ENCODE assay signal across 8 cellular contexts in the genomic region with DNA sequence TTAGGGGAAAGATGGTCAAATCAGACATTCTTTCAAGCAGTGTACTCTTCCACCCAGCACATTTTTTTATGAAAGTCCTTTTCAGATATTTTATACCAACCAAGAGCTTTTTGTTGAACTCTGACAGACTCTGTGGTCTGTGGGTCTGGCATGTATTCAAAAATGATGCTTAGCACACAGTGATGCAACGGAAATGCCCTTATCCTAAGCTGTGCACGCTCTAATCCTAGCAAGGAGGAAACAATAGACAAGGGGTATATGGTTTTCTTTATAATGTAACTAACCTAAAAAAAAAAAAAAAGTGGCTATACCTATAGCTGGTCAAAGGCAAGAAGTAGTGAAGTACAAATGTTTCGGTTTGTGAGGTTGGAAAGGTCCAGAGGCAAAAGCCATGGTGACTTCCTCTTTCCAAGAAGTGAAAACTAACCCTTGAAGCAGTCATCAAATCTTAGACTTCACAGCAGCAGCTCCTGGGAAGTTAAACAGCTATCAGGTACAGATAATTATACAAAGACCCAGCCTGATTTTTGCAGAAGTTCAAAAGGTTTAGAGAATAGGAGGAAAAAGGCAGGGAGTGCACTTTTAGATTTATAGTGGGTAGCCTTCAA.
DNase-seq lines count a peak whose midpoint lies in the region; ATAC-seq and TF ChIP-seq lines count a peak whose summit lies in the region.

No MANE protein-coding gene starts in this region.

- H3K27me3 ChIP-seq in A673 (replicated peaks; ENCODE audit: insufficient read depth, low read depth, low read length, poor library complexity) (no peaks in the 10 kb centered on the region), IMR-90 (ENCODE audit: control insufficient read depth, insufficient read depth, low read length) (peaks cover 6% of the 10 kb centered on the region; the same call in 1 of the 2 replicates), liver (ENCODE audit: control insufficient read depth in 4 of 4, insufficient read depth in 4 of 4, low read length in 3 of 4) (no peaks in the 10 kb centered on the region), gastroesophageal sphincter (no peaks in the 10 kb centered on the region)

- no peak overlapping the region for H3K23ac ChIP-seq in IMR-90 (ENCODE audit: low read depth, low read length)

- dilution Hi-C loops in IMR-90 (cut with HindIII; ENCODE audit: low sequenced_read_pairs, unreplicated experiment), result no loop called here

- no peak overlapping the region for H2AK9ac ChIP-seq in IMR-90 (replicated peaks; ENCODE audit: low read depth, low read length, poor library complexity)

- TF ChIP-seq EP300 in gastroesophageal sphincter (IDR thresholded peaks at IDR 0.05), result no peak

- H4K8ac ChIP-seq in IMR-90 (ENCODE audit: low read depth in 2 of 2, low read length in 2 of 2), result no peak overlapping the region

- no peak overlapping the region for H2BK15ac ChIP-seq in IMR-90 (ENCODE audit: low read depth, low read length)

- ATAC-seq in GM19372 (IDR thresholded peaks at IDR 0.05; ENCODE audit: low read depth, unreplicated experiment), result peak; percentile 66
- peak; percentile 74 for ATAC-seq in IMR-90 (ENCODE audit: low read depth)
- no peak for ATAC-seq in gastroesophageal sphincter

- no peak overlapping the region for H3K56ac ChIP-seq in IMR-90 (ENCODE audit: extremely low read depth, insufficient read depth, low read length)

- H3K4me1 ChIP-seq in A673 (ENCODE audit: insufficient read depth, low read length, poor library complexity, severe bottlenecking) (peaks cover 26% of the 10 kb centered on the region), IMR-90 (ENCODE audit: control insufficient read depth, insufficient read depth, low read length) (peaks cover 2% of the 10 kb centered on the region), liver (ENCODE audit: control insufficient read depth in 4 of 4, insufficient read depth in 4 of 4, low read length in 3 of 4) (no peaks in the 10 kb centered on the region), gastroesophageal sphincter (no peaks in the 10 kb centered on the region)

- intact Hi-C loops in A673 (cut with micrococcal nuclease; ENCODE audit: unreplicated experiment) (no loop called here), IMR-90 (cut with micrococcal nuclease) (no loop called here)

- in situ Hi-C loops in IMR-90 (cut with MboI; ENCODE audit: low sequenced_read_pairs) (no loop called here), astrocyte of the cerebellum (cut with HindIII; ENCODE audit: low sequenced_read_pairs) (no loop called here)

- no peaks in the 10 kb centered on the region for H3K36me3 ChIP-seq in A673 (ENCODE audit: insufficient read depth, low read length, poor library complexity, severe bottlenecking)
- H3K36me3 ChIP-seq in IMR-90 (ENCODE audit: control insufficient read depth, insufficient read depth, low read length), result no peaks in the 10 kb centered on the region
- H3K36me3 ChIP-seq in liver (ENCODE audit: control insufficient read depth in 4 of 4, insufficient read depth in 3 of 4, low read depth in 1 of 4, low read length in 3 of 4), result no peaks in the 10 kb centered on the region
- peaks cover 0 to 64% of the 10 kb centered on the region in 2 donors for H3K36me3 ChIP-seq in gastroesophageal sphincter

- CTCF ChIA-PET in A673 (lab: Charles Lee) (no interaction called here), IMR-90 (lab: Yijun Ruan, JAX) (interaction anchor here (0.7 to 1.7 kb wide), 2 partner anchors 20 to 23 kb away, joined by 4 to 5 read pairs; no protein-coding TSS in a partner anchor)

- H3K9ac ChIP-seq in IMR-90 (ENCODE audit: low read depth, low read length) (no peak overlapping the region), liver (ENCODE audit: low read depth in 1 of 2, low read length in 2 of 2) (no peak overlapping the region)

- H4K5ac ChIP-seq in IMR-90 (ENCODE audit: low read depth, low read length), result no peak overlapping the region

- H2BK20ac ChIP-seq in IMR-90 (ENCODE audit: low read depth, low read length), result no peak overlapping the region

- H4K91ac ChIP-seq in IMR-90 (ENCODE audit: insufficient read depth, low read depth, low read length), result no peak overlapping the region

- no peak overlapping the region for H3K14ac ChIP-seq in IMR-90 (replicated peaks; ENCODE audit: low read depth, low read length)

- H2AK5ac ChIP-seq in IMR-90 (ENCODE audit: low read depth, low read length), result no peak overlapping the region

- no peaks in the 10 kb centered on the region for H3K9me3 ChIP-seq in A673 (ENCODE audit: low read depth, low read length, poor library complexity, severe bottlenecking)
- H3K9me3 ChIP-seq in IMR-90 (ENCODE audit: control insufficient read depth, insufficient read depth, low read length), result no peaks in the 10 kb centered on the region
- no peaks in the 10 kb centered on the region for H3K9me3 ChIP-seq in liver (ENCODE audit: control insufficient read depth in 4 of 4, low read length in 3 of 4)
- no peaks in the 10 kb centered on the region for H3K9me3 ChIP-seq in gastroesophageal sphincter

- no peak overlapping the region for H2BK5ac ChIP-seq in IMR-90 (ENCODE audit: low read depth, low read length, poor library complexity, severe bottlenecking)

- no peak overlapping the region for H3K18ac ChIP-seq in IMR-90 (ENCODE audit: low read depth, low read length)

- H3K4me2 ChIP-seq in IMR-90 (ENCODE audit: low read depth, low read length), result no peak overlapping the region

- BruUV-seq in A673 (replicated peaks; lab: Mats Ljungman, UMichigan) (no TSS peak), IMR-90 (replicated peaks; lab: Mats Ljungman, UMichigan) (no TSS peak)

- no peaks in the 10 kb centered on the region for H4K20me1 ChIP-seq in IMR-90 (ENCODE audit: insufficient read depth, low read length)

- no CpG with 5 or more reads among the region's 3 CpGs for WGBS in IMR-90 (ENCODE audit: extremely low coverage in 2 of 2, insufficient read length in 1 of 2), 2 experiments
- WGBS in liver, result 58% methylated on average over 3 of the region's 3 CpGs
- 77 to 93% methylated on average over 1 to 3 of the region's 3 CpGs for WGBS in gastroesophageal sphincter (ENCODE audit: low coverage in 1 of 2), 2 donors

- H3K4me3 ChIP-seq in A673 (ENCODE audit: low read depth, low read length, poor library complexity, severe bottlenecking) (no peak overlapping the region), IMR-90 (ENCODE audit: insufficient read depth, low read depth, low read length) (no peak overlapping the region), astrocyte of the cerebellum (ENCODE audit: low read depth, low read length) (no peak overlapping the region), liver (ENCODE audit: low read depth in 1 of 3, low read length in 3 of 3) (no peak overlapping the region), gastroesophageal sphincter (no peak overlapping the region)

- TF ChIP-seq CTCF in A673 (conservative IDR thresholded peaks at IDR 0.05; ENCODE audit: low read depth, low read length), result no peak
- TF ChIP-seq CTCF in IMR-90 (conservative IDR thresholded peaks at IDR 0.05; ENCODE audit: low read depth, low read length), result no peak
- no peak for TF ChIP-seq CTCF in astrocyte of the cerebellum (IDR thresholded peaks at IDR 0.05; ENCODE audit: low read depth, low read length, missing control alignments)
- no peak for TF ChIP-seq CTCF in liver (IDR thresholded peaks at IDR 0.05; ENCODE audit: low read depth, low read length, missing input control)
- no peak for TF ChIP-seq CTCF in gastroesophageal sphincter (IDR thresholded peaks at IDR 0.05)

- DNase-seq in A673 (ENCODE audit: low spot score) (peak; percentile 69), IMR-90 (peak; percentile 89), astrocyte of the cerebellum (ENCODE audit: low read depth) (peak; percentile 95)
- no peak for DNase-seq in activated effector memory CD4-positive, alpha-beta T cell treated with anti-CD3 and anti-CD28 coated beads, Interleukin-2, amount 50 U/mL, for 16 hours
- DNase-seq in stimulated activated CD4-positive, alpha-beta T cell treated with anti-CD3 and anti-CD28 coated beads, Interleukin-4, amount 100 ng/mL, for 1 hour, result no peak

- H3K27ac ChIP-seq in A673 (ENCODE audit: low read depth, low read length, poor library complexity, severe bottlenecking) (peak overlapping the region; percentile 43), IMR-90 (ENCODE audit: insufficient read depth, low read length) (no peak overlapping the region), liver (ENCODE audit: low read depth in 1 of 2, low read length in 2 of 2) (no peak overlapping the region), gastroesophageal sphincter (no peak overlapping the region)

- no peak overlapping the region for H2BK120ac ChIP-seq in IMR-90 (ENCODE audit: low read depth, low read length)

- H3K79me1 ChIP-seq in IMR-90 (ENCODE audit: low read depth in 1 of 2, low read length in 2 of 2), result no peaks in the 10 kb centered on the region

- TF ChIP-seq RAD21 in IMR-90 (IDR thresholded peaks at IDR 0.05; ENCODE audit: low read length) (no peak), liver (IDR thresholded peaks at IDR 0.05) (no peak)

- H2AFZ ChIP-seq in IMR-90 (replicated peaks; ENCODE audit: low read length, poor library complexity), result no peak overlapping the region

- no peak overlapping the region for H3K4ac ChIP-seq in IMR-90 (ENCODE audit: low read depth, low read length)

- no peaks in the 10 kb centered on the region for H3K9me1 ChIP-seq in IMR-90 (ENCODE audit: insufficient read depth, low read length)

- POLR2A ChIA-PET in A673 (lab: Charles Lee; ENCODE audit: low non-redundant PET), result interaction anchor here (0.6 kb wide), 1 partner anchor 9 kb away, joined by 4 read pairs; no protein-coding TSS in a partner anchor
- POLR2A ChIA-PET in IMR-90 (lab: Charles Lee; ENCODE audit: unreplicated experiment), result no interaction called here

- TF ChIP-seq POLR2A in IMR-90 (IDR thresholded peaks at IDR 0.05; ENCODE audit: low read depth, low read length) (no peak), gastroesophageal sphincter (IDR thresholded peaks at IDR 0.05) (no peak)

TF ChIP-seq in IMR-90, 13 proteins besides CTCF, POLR2A, EP300 and RAD21:
- TF ChIP-seq MAZ (IDR thresholded peaks at IDR 0.05; ENCODE audit: borderline replicate concordance, low read depth, low read length), result no peak
- peak; percentile 89 for TF ChIP-seq CEBPB (IDR thresholded peaks at IDR 0.05; ENCODE audit: low read depth, low read length)
- peak; percentile 64; the same call in 1 of the 2 replicates for TF ChIP-seq BHLHE40 (IDR thresholded peaks at IDR 0.05; ENCODE audit: low read depth, low read length)

Comparison
In these comparisons a context has a peak if more than half of its experiments do, and no peak if none do; other contexts are left out.
1. DNase-seq: peak in A673 (single experiment), IMR-90 (single experiment) and astrocyte of the cerebellum (single experiment); none in activated effector memory CD4-positive, alpha-beta T cell treated with anti-CD3 and anti-CD28 coated beads, Interleukin-2, amount 50 U/mL, for 16 hours (single experiment) and stimulated activated CD4-positive, alpha-beta T cell treated with anti-CD3 and anti-CD28 coated beads, Interleukin-4, amount 100 ng/mL, for 1 hour (single experiment).